8 cellular contexts compared by ENCODE assay signal in the genomic region with DNA sequence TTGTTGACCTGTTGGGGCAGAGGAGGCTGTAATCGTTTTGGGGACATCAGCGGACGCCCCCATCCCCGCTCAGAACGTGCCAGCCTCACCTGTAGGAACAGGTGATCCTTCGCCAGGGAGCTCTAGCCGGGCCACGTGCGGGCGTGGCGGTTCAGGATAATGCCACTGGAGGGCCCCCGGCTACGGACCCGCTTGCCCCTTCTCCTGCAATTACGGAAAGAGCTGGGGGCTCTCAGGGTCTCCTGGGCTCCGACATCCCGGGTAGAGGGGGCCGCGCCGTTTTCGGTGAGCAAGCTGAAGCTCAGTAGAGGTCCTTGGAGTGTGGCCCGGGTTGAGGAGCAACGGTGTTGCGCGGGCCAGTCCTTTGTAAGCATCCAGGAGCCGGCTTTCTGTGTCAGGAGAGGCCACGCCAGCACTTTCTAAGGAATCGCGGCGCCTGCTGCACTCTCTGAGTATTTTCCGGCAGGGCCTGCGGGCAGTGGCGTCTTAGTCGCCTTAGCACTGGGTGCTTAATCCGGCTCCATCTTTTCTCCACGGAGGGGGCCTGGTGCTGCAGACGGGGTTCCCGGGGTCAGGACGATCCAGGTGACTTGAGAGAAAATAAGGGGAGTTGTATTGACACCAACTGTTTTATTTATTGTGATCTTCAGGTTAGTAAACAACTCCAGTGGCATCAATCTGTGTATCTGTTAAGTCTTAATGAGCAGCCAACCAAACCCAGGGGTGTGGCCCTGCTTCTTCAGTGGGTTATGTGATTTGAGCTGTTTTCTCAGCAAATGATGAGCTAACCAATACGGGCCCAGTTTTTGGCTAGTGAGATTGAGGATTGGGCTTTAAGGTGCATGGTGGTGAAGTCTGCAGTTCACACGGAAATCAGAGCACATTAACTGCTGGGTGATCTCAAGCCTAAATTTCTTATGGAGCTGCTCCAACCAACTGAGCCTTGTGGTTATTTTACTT. TPM values are rescaled to one million over a fixed set of nuclear protein-coding genes. Genes with fewer than 3 reads are reported as not detected.
DNase-seq lines count a peak whose midpoint lies in the region; ATAC-seq and TF ChIP-seq lines count a peak whose summit lies in the region.

No MANE protein-coding gene starts in this region.

- TF ChIP-seq CTCF in Loucy (conservative IDR thresholded peaks at IDR 0.05; ENCODE audit: low read length) = no peak
- TF ChIP-seq CTCF in WI38 (IDR thresholded peaks at IDR 0.05; ENCODE audit: low read depth, low read length) = peak; percentile 14; the same call in 1 of the 2 replicates
- TF ChIP-seq CTCF in esophagus muscularis mucosa (IDR thresholded peaks at IDR 0.05) = peak; percentile 17 to 39 (median 35)

- H3K36me3 ChIP-seq in Loucy (ENCODE audit: insufficient read depth, low read length) (no peaks in the 10 kb centered on the region), esophagus muscularis mucosa (no peaks in the 10 kb centered on the region), muscle layer of colon (ENCODE audit: insufficient read depth, low read length) (no peaks in the 10 kb centered on the region)

- H3K27me3 ChIP-seq in Loucy (ENCODE audit: insufficient read depth, low read length, poor library complexity, severe bottlenecking) (no peaks in the 10 kb centered on the region), esophagus muscularis mucosa (no peaks in the 10 kb centered on the region), muscle layer of colon (ENCODE audit: control insufficient read depth in 1 of 2, insufficient read depth in 2 of 2, low read length in 2 of 2) (no peaks in the 10 kb centered on the region)

- no peak for TF ChIP-seq EP300 in esophagus muscularis mucosa (IDR thresholded peaks at IDR 0.05)

- peak; percentile 56 for DNase-seq in DMS 273 treated with DMSO at 0.1 percent for 48 hours (lab: John Stamatoyannopoulos, UW)
- DNase-seq in esophagus muscularis mucosa (ENCODE audit: extremely low spot score) = peak; percentile 92
- DNase-seq in NK-92 (lab: John Stamatoyannopoulos, UW; ENCODE audit: unreplicated experiment) = no peak
- no peak for DNase-seq in globus pallidus (ENCODE audit: low spot score)

- no peaks in the 10 kb centered on the region for H3K9me2 ChIP-seq in Loucy (replicated peaks; ENCODE audit: low read depth, low read length)

- H3K4me1 ChIP-seq in Loucy (ENCODE audit: insufficient read depth, low read length, poor library complexity, severe bottlenecking) (peaks cover 29% of the 10 kb centered on the region), esophagus muscularis mucosa (peaks cover 26 to 66% (median 50%) of the 10 kb centered on the region in 4 donors), muscle layer of colon (ENCODE audit: insufficient read depth, low read length) (peaks cover 18% of the 10 kb centered on the region)

- 13% methylated on average over 22 of the region's 41 CpGs for WGBS in esophagus muscularis mucosa

- H3K9me3 ChIP-seq in Loucy (ENCODE audit: insufficient read depth, low read depth, low read length) = no peaks in the 10 kb centered on the region
- no peaks in the 10 kb centered on the region for H3K9me3 ChIP-seq in esophagus muscularis mucosa
- H3K9me3 ChIP-seq in muscle layer of colon (ENCODE audit: low read length) = no peaks in the 10 kb centered on the region

- no peak overlapping the region for H2AFZ ChIP-seq in Loucy (ENCODE audit: low read length)

- no peak for ATAC-seq in HG02623 (IDR thresholded peaks at IDR 0.05; ENCODE audit: unreplicated experiment)

- H4K20me1 ChIP-seq in Loucy (ENCODE audit: insufficient read depth, low read length, poor library complexity, severe bottlenecking) = peaks cover 16% of the 10 kb centered on the region

- H3F3A ChIP-seq in Loucy (ENCODE audit: low read depth) = no peaks in the 10 kb centered on the region; the same call in none of the 2 replicates

- intact Hi-C loops in esophagus muscularis mucosa (cut with DNase I) = loop anchor here (5.0 kb wide), 2 partner anchors 90 to 240 kb away; no protein-coding TSS in a partner anchor

- H3K4me2 ChIP-seq in Loucy (ENCODE audit: low read depth, low read length, poor library complexity, severe bottlenecking) = peak overlapping the region; percentile 27

- no peak for TF ChIP-seq POLR2A in esophagus muscularis mucosa (IDR thresholded peaks at IDR 0.05; ENCODE audit: low read depth)

- H3K4me3 ChIP-seq in Loucy (ENCODE audit: low read length, poor library complexity, severe bottlenecking) (peak overlapping the region; percentile 45), WI38 (ENCODE audit: low read depth, low read length) (peak overlapping the region; percentile 92), esophagus muscularis mucosa (peak overlapping the region; percentile 67 to 89 (median 76)), muscle layer of colon (ENCODE audit: low read depth in 1 of 2, low read length in 2 of 2) (peak overlapping the region; percentile 81 to 91)

- H3K27ac ChIP-seq in esophagus muscularis mucosa (replicated peaks in 1 of 4) (peak overlapping the region; percentile 93 to 96 (median 94)), muscle layer of colon (ENCODE audit: low read depth, low read length) (peak overlapping the region; percentile 89)

- H3K79me2 ChIP-seq in Loucy (ENCODE audit: insufficient read depth, low read length) = peaks cover 29% of the 10 kb centered on the region; the same call in 1 of the 2 replicates

- H3K9ac ChIP-seq in Loucy (ENCODE audit: low read depth, low read length, poor library complexity, severe bottlenecking) = no peak overlapping the region
- H3K9ac ChIP-seq in muscle layer of colon (ENCODE audit: low read length) = peak overlapping the region; percentile 82

RNA-seq across cellular contexts. Expression of a gene that starts 1.9 kb away (rescaled TPM):
- total RNA-seq in esophagus muscularis mucosa = 10 to 100 TPM; 32.3 to 48.0 (median 38.6) TPM

Comparison
In these comparisons a context has a peak if more than half of its experiments do, and no peak if none do; other contexts are left out.
1. DNase-seq: peak in DMS 273 treated with DMSO at 0.1 percent for 48 hours (single experiment) and esophagus muscularis mucosa (single experiment); none in NK-92 (single experiment) and globus pallidus (single experiment).
2. Peak in every context shown above with its lines, with median percentiles within 50 percentile points of each other: H3K4me3 ChIP-seq.